In genomic region chrX:72713599-72714444, GRCh38 we compare ENCODE assay signal across 8 cellular contexts. TPM values are rescaled to one million over a fixed set of nuclear protein-coding genes. Genes with fewer than 3 reads are reported as not detected.
DNase-seq lines count a peak whose midpoint lies in the region; ATAC-seq, FAIRE-seq and TF ChIP-seq lines count a peak whose summit lies in the region.
"Not testable (repeated sequence)": the region's sequence is repeated elsewhere in the genome, so short reads cannot be mapped to it uniquely, and the experiment has no call there.

PHKA1 (minus strand) TSS chrX:72714306; CDS start chrX:72713880, 426 bp downstream.

- DNase-seq in KG1 (lab: John Stamatoyannopoulos, UW): peak; percentile 6
- DNase-seq in RWPE2 (ENCODE audit: low spot score): peak; percentile 45
- DNase-seq in activated T-helper 1 cell treated with anti-CD3 and anti-CD28 coated beads, Interleukin-12 subunit alpha, Interleukin-12 subunit beta, Interleukin-2, Interleukin-4 antibody, amounts not matched to agents 30 ng/mL and 10 ng/mL and 1 ng/mL, durations not matched to agents 14 hours and 24 hours and 36 hours (ENCODE audit: low spot score): peak; percentile 27
- DNase-seq in epithelial cell of esophagus (ENCODE audit: low read depth): peak; percentile 55
- DNase-seq in HepG2 (ENCODE audit: low spot score): peak; percentile 25
- peak; percentile 7 for DNase-seq in smooth muscle cell (lab: John Stamatoyannopoulos, UW; ENCODE audit: unreplicated experiment)

- peak within 1 kb of the TSS; percentile 87 for H3K27ac ChIP-seq in 22Rv1
- H3K27ac ChIP-seq in RWPE2 (ENCODE audit: poor library complexity, severe bottlenecking): peak within 1 kb of the TSS; percentile 69
- H3K27ac ChIP-seq in HepG2 (ENCODE audit: extremely low read length, insufficient read depth, low read length): peak within 1 kb of the TSS; percentile 61
- peak within 1 kb of the TSS; percentile 59 for H3K27ac ChIP-seq in smooth muscle cell (ENCODE audit: low read depth)

- CTCF ChIA-PET in HepG2 (lab: Yijun Ruan, JAX; ENCODE audit: low intra/inter-chr PET ratio, low total read pairs): not testable (repeated sequence)

- not testable (repeated sequence) for H3F3A ChIP-seq in smooth muscle cell (ENCODE audit: low read depth)

- H2AFZ ChIP-seq in HepG2 (ENCODE audit: low read length) (peak within 1 kb of the TSS; percentile 90), smooth muscle cell (ENCODE audit: low read depth) (peak within 1 kb of the TSS; percentile 97)

- peak within 1 kb of the TSS; percentile 34 for H3K27ac Mint-ChIP-seq in activated T-helper 1 cell treated with anti-CD3 and anti-CD28 coated beads, Interleukin-12 subunit alpha, Interleukin-12 subunit beta, Interleukin-2, Interleukin-4 antibody, amounts not matched to agents 30 ng/mL and 10 ng/mL and 1 ng/mL, durations not matched to agents 14 hours and 24 hours and 36 hours

- H3K4me1 ChIP-seq in RWPE2 (ENCODE audit: insufficient read depth, poor library complexity, severe bottlenecking); HepG2 (ENCODE audit: insufficient read depth, low read length); smooth muscle cell (ENCODE audit: low read depth): not testable (repeated sequence)

- H3K4me3 ChIP-seq in RWPE2 (ENCODE audit: severe bottlenecking): peak within 1 kb of the TSS; percentile 51
- peak within 1 kb of the TSS; percentile 48 for H3K4me3 ChIP-seq in epithelial cell of esophagus (ENCODE audit: low read length)
- H3K4me3 ChIP-seq in HepG2 (replicated peaks in 1 of 3; ENCODE audit: insufficient read depth in 1 of 3, low read depth in 2 of 3, low read length in 3 of 3): peak within 1 kb of the TSS; percentile 59 to 70 (median 65)
- peak within 1 kb of the TSS; percentile 61 for H3K4me3 ChIP-seq in smooth muscle cell

- ATAC-seq in GM18867 (IDR thresholded peaks at IDR 0.05; ENCODE audit: unreplicated experiment) (peak; percentile 68), RWPE2 (ENCODE audit: low read depth) (peak; percentile 73), HepG2 (peak; percentile 93)

- BruUV-seq in HepG2 (replicated peaks; lab: Mats Ljungman, UMichigan): not testable (repeated sequence)

- TF ChIP-seq EP300 in HepG2 (IDR thresholded peaks at IDR 0.05; ENCODE audit: low read depth in 2 of 2, low read length in 2 of 2); HepG2 (CRISPR knock-in tag; IDR thresholded peaks at IDR 0.05; ENCODE audit: borderline replicate concordance): not testable (repeated sequence)

- intact Hi-C loops in activated T-helper 1 cell treated with anti-CD3 and anti-CD28 coated beads, Interleukin-12 subunit alpha, Interleukin-12 subunit beta, Interleukin-2, Interleukin-4 antibody, amounts not matched to agents 30 ng/mL and 10 ng/mL and 1 ng/mL, durations not matched to agents 14 hours and 24 hours and 36 hours (cut with micrococcal nuclease): loop anchor here (1.0 to 5.0 kb wide), 4 partner anchors 93 to 407 kb away; partner anchors contain the start of genes CITED1 and HDAC8
- intact Hi-C loops in HepG2 (cut with micrococcal nuclease; ENCODE audit: unreplicated experiment): not testable (repeated sequence)

- H3K27me3 Mint-ChIP-seq in activated T-helper 1 cell treated with anti-CD3 and anti-CD28 coated beads, Interleukin-12 subunit alpha, Interleukin-12 subunit beta, Interleukin-2, Interleukin-4 antibody, amounts not matched to agents 30 ng/mL and 10 ng/mL and 1 ng/mL, durations not matched to agents 14 hours and 24 hours and 36 hours (ENCODE audit: insufficient read depth): not testable (repeated sequence)

- peak within 1 kb of the TSS; percentile 60 for H3K9ac ChIP-seq in HepG2 (ENCODE audit: insufficient read depth, low read depth, low read length)
- peak within 1 kb of the TSS; percentile 47 for H3K9ac ChIP-seq in smooth muscle cell (ENCODE audit: low read depth)

- TF ChIP-seq CTCF in 22Rv1 (IDR thresholded peaks at IDR 0.05); RWPE2 (IDR thresholded peaks at IDR 0.05; ENCODE audit: poor library complexity, severe bottlenecking); epithelial cell of esophagus (IDR thresholded peaks at IDR 0.05; ENCODE audit: insufficient read depth, low read depth, low read length, missing control alignments); HepG2 (CRISPR knock-in tag; IDR thresholded peaks at IDR 0.05); smooth muscle cell (IDR thresholded peaks at IDR 0.05; ENCODE audit: borderline replicate concordance, insufficient read depth, poor library complexity, severe bottlenecking): not testable (repeated sequence)

- H3K4me3 Mint-ChIP-seq in activated T-helper 1 cell treated with anti-CD3 and anti-CD28 coated beads, Interleukin-12 subunit alpha, Interleukin-12 subunit beta, Interleukin-2, Interleukin-4 antibody, amounts not matched to agents 30 ng/mL and 10 ng/mL and 1 ng/mL, durations not matched to agents 14 hours and 24 hours and 36 hours: peak within 1 kb of the TSS; percentile 78

- in situ Hi-C loops in HepG2 (cut with HindIII; ENCODE audit: extremely low pct_ligation_motif_present, low pct_unique_long_range_greater_than_20kb): loop anchor here (25.0 kb wide), 1 partner anchor 427 kb away; the partner anchor contains the start of gene RPS4X

- not testable (repeated sequence) for H3K9me3 Mint-ChIP-seq in activated T-helper 1 cell treated with anti-CD3 and anti-CD28 coated beads, Interleukin-12 subunit alpha, Interleukin-12 subunit beta, Interleukin-2, Interleukin-4 antibody, amounts not matched to agents 30 ng/mL and 10 ng/mL and 1 ng/mL, durations not matched to agents 14 hours and 24 hours and 36 hours

- H3K4me2 ChIP-seq in HepG2 (ENCODE audit: low read depth, low read length): peak within 1 kb of the TSS; percentile 72
- peak within 1 kb of the TSS; percentile 87 for H3K4me2 ChIP-seq in smooth muscle cell

- H3K36me3 Mint-ChIP-seq in activated T-helper 1 cell treated with anti-CD3 and anti-CD28 coated beads, Interleukin-12 subunit alpha, Interleukin-12 subunit beta, Interleukin-2, Interleukin-4 antibody, amounts not matched to agents 30 ng/mL and 10 ng/mL and 1 ng/mL, durations not matched to agents 14 hours and 24 hours and 36 hours (ENCODE audit: low read depth): not testable (repeated sequence)

- H3K9me3 ChIP-seq in RWPE2 (ENCODE audit: severe bottlenecking); HepG2 (ENCODE audit: low read length); smooth muscle cell (replicated peaks; ENCODE audit: low read depth): not testable (repeated sequence)

- not testable (repeated sequence) for TF ChIP-seq RAD21 in HepG2 (CRISPR knock-in tag; IDR thresholded peaks at IDR 0.05)

- H3K79me2 ChIP-seq in HepG2 (ENCODE audit: insufficient read depth, low read length); smooth muscle cell (ENCODE audit: low read depth): not testable (repeated sequence)

- peak; percentile 12 for FAIRE-seq in HepG2 (lab: Jason Lieb, UNC)

- POLR2A ChIA-PET in HepG2 (lab: Yijun Ruan, JAX): interaction anchor here (1.1 kb wide), 1 partner anchor 437 kb away, joined by 3 read pairs; the partner anchor contains the start of gene RPS4X

- H3K36me3 ChIP-seq in RWPE2 (ENCODE audit: low read depth); HepG2 (replicated peaks in 1 of 2; ENCODE audit: control insufficient read depth in 1 of 2, insufficient read depth in 2 of 2, low read length in 2 of 2); smooth muscle cell (ENCODE audit: low read depth): not testable (repeated sequence)

- 0% methylated on average over 3 of the region's 80 CpGs for WGBS in HepG2 (ENCODE audit: low lambda C conversion rate)
- WGBS in smooth muscle cell (ENCODE audit: low lambda C conversion rate): 61% methylated on average over 68 of the region's 80 CpGs

- H3K27me3 ChIP-seq in RWPE2 (ENCODE audit: insufficient read depth, poor library complexity, severe bottlenecking); HepG2 (ENCODE audit: control insufficient read depth in 1 of 2, insufficient read depth in 2 of 2, low read length in 2 of 2); smooth muscle cell (ENCODE audit: low read depth): not testable (repeated sequence)

- TF ChIP-seq POLR2A in HepG2 (IDR thresholded peaks at IDR 0.05; ENCODE audit: insufficient read depth in 1 of 2, low read depth in 2 of 2, low read length in 2 of 2): peak in 1 of 2 experiments; percentile 56; a peak in 3 of 4 replicates

- not testable (repeated sequence) for H4K20me1 ChIP-seq in HepG2 (ENCODE audit: insufficient read depth, low read length); smooth muscle cell (ENCODE audit: low read depth)

- peaks cover 16% of the 10 kb centered on the region for H3K4me1 Mint-ChIP-seq in activated T-helper 1 cell treated with anti-CD3 and anti-CD28 coated beads, Interleukin-12 subunit alpha, Interleukin-12 subunit beta, Interleukin-2, Interleukin-4 antibody, amounts not matched to agents 30 ng/mL and 10 ng/mL and 1 ng/mL, durations not matched to agents 14 hours and 24 hours and 36 hours (ENCODE audit: low read depth)

RNA-seq across cellular contexts. Expression of gene PHKA1, which starts in this region (rescaled TPM):
- 7.5 TPM in 2 replicates for total RNA-seq in activated T-helper 1 cell treated with anti-CD3 and anti-CD28 coated beads, Interleukin-12 subunit alpha, Interleukin-12 subunit beta, Interleukin-2, Interleukin-4 antibody, amounts not matched to agents 30 ng/mL and 10 ng/mL and 1 ng/mL, durations not matched to agents 14 hours and 24 hours and 36 hours
- total RNA-seq in HepG2 (2016; rRNA removed; fragmentation: Illumina TruSeq; extraction: Trizol) (5.4 and 6.8 TPM in 2 replicates), smooth muscle cell (7.9 and 9.0 TPM in 2 replicates)
- 0.61 and 0.62 TPM in 2 replicates for total RNA-seq in HepG2 (2016; cell fraction: cytosol; rRNA removed; fragmentation: Illumina TruSeq; extraction: Trizol; ENCODE audit: low read depth)
- 5.1 and 6.2 TPM in 2 replicates for total RNA-seq in HepG2 (2016; cell fraction: insoluble cytoplasmic fraction; rRNA removed; fragmentation: Illumina TruSeq; extraction: Trizol)
- total RNA-seq in HepG2 (2016; cell fraction: membrane; rRNA removed; fragmentation: Illumina TruSeq; extraction: Trizol): 2.2 and 2.7 TPM in 2 replicates
- 5.4 and 6.0 TPM in 2 replicates for total RNA-seq in HepG2 (2016; cell fraction: nucleus; rRNA removed; fragmentation: Illumina TruSeq; extraction: Trizol)
- polyA plus RNA-seq in HepG2 (2011; rRNA removed) (6.6 and 6.8 TPM in 2 replicates), smooth muscle cell (3.3 and 4.5 TPM in 2 replicates)
- 3.5 and 5.0 TPM in 2 replicates for polyA plus RNA-seq in HepG2 (2011; cell fraction: cytosol; rRNA removed)
- polyA plus RNA-seq in HepG2 (2011; cell fraction: nucleus; rRNA removed): 12.3 and 12.6 TPM in 2 replicates
- polyA plus RNA-seq in HepG2 (2012): 5.0 and 5.4 TPM in 2 replicates
- polyA plus RNA-seq in HepG2 (2016; cell fraction: cytosol; fragmentation: Illumina TruSeq; extraction: Trizol; ENCODE audit: low read depth): 0.19 and 0.27 TPM in 2 replicates
- polyA plus RNA-seq in HepG2 (2016; cell fraction: insoluble cytoplasmic fraction; fragmentation: Illumina TruSeq; extraction: Trizol; ENCODE audit: low read depth): 3.9 and 4.3 TPM in 2 replicates
- polyA plus RNA-seq in HepG2 (2016; cell fraction: membrane; fragmentation: Illumina TruSeq; extraction: Trizol; ENCODE audit: low read depth): 0.84 and 0.86 TPM in 2 replicates
- polyA plus RNA-seq in HepG2 (2016; cell fraction: nucleus; fragmentation: Illumina TruSeq; extraction: Trizol; ENCODE audit: insufficient read depth, low read depth): 5.4 and 6.2 TPM in 2 replicates
- 8.1 and 24.9 TPM in 2 replicates for polyA minus RNA-seq in HepG2 (2011; rRNA and poly(A)+ RNA removed; ENCODE audit: low replicate concordance)
- 4.6 and 5.1 TPM in 2 replicates for polyA minus RNA-seq in HepG2 (2011; cell fraction: cytosol; rRNA and poly(A)+ RNA removed)
- polyA minus RNA-seq in HepG2 (2011; cell fraction: nucleus; rRNA and poly(A)+ RNA removed): 10.8 and 14.0 TPM in 2 replicates

Comparison
In these comparisons a context has a peak if more than half of its experiments do, and no peak if none do; other contexts are left out.
1. Peak in every context shown above with its lines: DNase-seq, ATAC-seq, H3K4me3 ChIP-seq and H3K27ac ChIP-seq.